In the genomic region with DNA sequence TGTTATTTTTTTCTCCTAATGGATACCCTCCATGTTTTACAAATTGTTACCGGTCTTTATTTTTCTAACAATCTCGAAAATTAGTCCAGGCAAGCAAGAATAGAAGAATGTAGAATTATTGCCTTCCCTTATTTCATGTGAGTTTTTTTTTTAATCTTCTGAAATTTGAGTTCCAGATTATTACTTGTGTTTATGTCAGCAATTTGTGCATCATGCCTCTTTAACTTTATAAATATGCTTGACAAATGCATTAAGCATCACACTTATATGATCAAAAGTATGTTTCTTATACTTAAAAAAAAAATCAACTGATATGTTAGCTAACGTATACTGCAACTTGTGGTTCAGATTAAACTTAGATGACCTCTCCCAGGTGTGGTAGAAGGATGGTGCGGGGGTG, we compare ENCODE assay signal across 3 cellular contexts.
TF ChIP-seq lines count a peak whose summit lies in the region.

No MANE protein-coding gene starts in this region.

TF ChIP-seq in HepG2, 621 proteins besides CTCF, POLR2A, EP300 and RAD21:
- TF ChIP-seq MAFK (conservative IDR thresholded peaks at IDR 0.05 in 1 of 2, IDR thresholded peaks at IDR 0.05 in 1 of 2; ENCODE audit: low read length in 2 of 2) (peak in 1 of 2 experiments; percentile 70; a peak in 2 of 4 replicates), ZNF615 (CRISPR knock-in tag; IDR thresholded peaks at IDR 0.05; ENCODE audit: borderline replicate concordance) (no peak), MAFF (IDR thresholded peaks at IDR 0.05; ENCODE audit: low read depth, low read length) (peak; percentile 40; the same call in 1 of the 2 replicates)

TF ChIP-seq in A549, 52 proteins besides CTCF, POLR2A, EP300 and RAD21:
- peak; percentile 28 for TF ChIP-seq MAFK (IDR thresholded peaks at IDR 0.05; ENCODE audit: partially characterized antibody)
- no peak for TF ChIP-seq ZC3H11A (IDR thresholded peaks at IDR 0.05)
- TF ChIP-seq TFCP2L1 (CRISPR knock-in tag; IDR thresholded peaks at IDR 0.05), result no peak
- TF ChIP-seq MYC (IDR thresholded peaks at IDR 0.05; ENCODE audit: borderline replicate concordance, low read length), result no peak

TF ChIP-seq in IMR-90, 13 proteins besides CTCF, POLR2A, EP300 and RAD21:
- TF ChIP-seq ELK1 (IDR thresholded peaks at IDR 0.05; ENCODE audit: borderline replicate concordance, low read depth, low read length), result no peak
- TF ChIP-seq MAFK (IDR thresholded peaks at IDR 0.05; ENCODE audit: low read depth, low read length), result peak; percentile 54
